ENCODE assay signal across 14 cellular contexts in genomic region chr1:76279387-76279748, GRCh38.
DNase-seq lines count a peak whose midpoint lies in the region; TF ChIP-seq lines count a peak whose summit lies in the region.
"Had no signal": no experiment of that assay in that cellular context is flagged by ENCODE, and none has a peak within 500 bp of the region (broad histone marks: within the 10 kb centered on the region; RNA-seq: fewer than 3 reads in every experiment).

No MANE protein-coding gene starts in this region.

- H3K4me3 ChIP-seq in BE2C (ENCODE audit: low read depth, low read length) (peak overlapping the region; percentile 5; the same call in 1 of the 2 replicates), fibroblast of villous mesenchyme (ENCODE audit: low read depth, low read length) (peak overlapping the region; percentile 15)
- H3K4me3 ChIP-seq: HAP-1 had no signal

- TF ChIP-seq CTCF in BE2C (IDR thresholded peaks at IDR 0.05; ENCODE audit: low read depth, low read length) (no peak), fibroblast of villous mesenchyme (IDR thresholded peaks at IDR 0.05; ENCODE audit: insufficient read depth, low read depth, low read length) (no peak)

- H3K27me3 ChIP-seq in BE2C = no peaks in the 10 kb centered on the region

- peak; percentile 33 for DNase-seq in BE2C
- DNase-seq in NCI-H510A treated with DMSO at 0.1 percent for 48 hours (lab: John Stamatoyannopoulos, UW) = peak; percentile 78
- DNase-seq in fibroblast of villous mesenchyme (ENCODE audit: low read depth) = peak; percentile 5
- DNase-seq in putamen (ENCODE audit: low spot score) = peak; percentile 43
- DNase-seq in iPS-NIHi7 (ENCODE audit: extremely low spot score) = no peak
- DNase-seq in NCI-H2029 treated with DMSO at 0.1 percent for 48 hours (lab: John Stamatoyannopoulos, UW) = no peak
- DNase-seq in activated CD4-positive, alpha-beta T cell treated with anti-CD3 and anti-CD28 coated beads, Interleukin-2, amount 50 U/mL, for 4 hours = no peak
- no peak for DNase-seq in activated CD4-positive, alpha-beta T cell treated with anti-CD3 and anti-CD28 coated beads for 4 hours
- DNase-seq: activated CD4-positive, alpha-beta T cell treated with anti-CD3 and anti-CD28 coated beads, Interleukin-2, amount 50 U/mL, for 1 hour; activated T-cell treated with anti-CD3 and anti-CD28 coated beads, Interleukin-2, amount 50 U/mL, for 72 hours; KG1; left cardiac atrium; NCI-H774 had no signal

- H3K9me3 ChIP-seq in BE2C = no peaks in the 10 kb centered on the region
- H3K9me3 ChIP-seq: HAP-1 had no signal

- H3K4me1 ChIP-seq in BE2C = no peaks in the 10 kb centered on the region; the same call in none of the 2 replicates
- H3K4me1 ChIP-seq: HAP-1 had no signal

- H3K36me3 ChIP-seq in BE2C = no peaks in the 10 kb centered on the region
- H3K36me3 ChIP-seq: HAP-1 had no signal

Comparison
In these comparisons a context has a peak if more than half of its experiments do, and no peak if none do; other contexts are left out.
1. DNase-seq: peak in BE2C (single experiment), NCI-H510A treated with DMSO at 0.1 percent for 48 hours (single experiment), fibroblast of villous mesenchyme (single experiment) and putamen (single experiment); none in iPS-NIHi7 (single experiment), NCI-H2029 treated with DMSO at 0.1 percent for 48 hours (single experiment), activated CD4-positive, alpha-beta T cell treated with anti-CD3 and anti-CD28 coated beads, Interleukin-2, amount 50 U/mL, for 4 hours (0 of 2) and activated CD4-positive, alpha-beta T cell treated with anti-CD3 and anti-CD28 coated beads for 4 hours (0 of 2).